In genomic region chr4:176920694-176921093, GRCh38 we compare ENCODE assay signal across 16 cellular contexts.
DNase-seq lines count a peak whose midpoint lies in the region; ATAC-seq and TF ChIP-seq lines count a peak whose summit lies in the region.
"Had no signal": no experiment of that assay in that cellular context is flagged by ENCODE, and none has a peak within 500 bp of the region (broad histone marks: within the 10 kb centered on the region; RNA-seq: fewer than 3 reads in every experiment).

No MANE protein-coding gene starts in this region.

- ATAC-seq in lower lobe of right lung (no peak), HG02870 (IDR thresholded peaks at IDR 0.05; ENCODE audit: unreplicated experiment) (no peak)
- ATAC-seq: heart right ventricle, left cardiac atrium had no signal

- intact Hi-C loops in lower lobe of right lung (cut with DNase I): no loop called here

- TF ChIP-seq CTCF in astrocyte of the spinal cord (IDR thresholded peaks at IDR 0.05; ENCODE audit: low read depth, low read length): no peak
- TF ChIP-seq CTCF in foreskin fibroblast (IDR thresholded peaks at IDR 0.05; ENCODE audit: low read depth, low read length): no peak
- TF ChIP-seq CTCF in lower lobe of right lung (IDR thresholded peaks at IDR 0.05): no peak

- H3K27ac ChIP-seq in lower lobe of right lung: no peak overlapping the region
- H3K27ac ChIP-seq: heart right ventricle, parathyroid adenoma, Peyer's patch had no signal

- no peaks in the 10 kb centered on the region for H3K4me1 ChIP-seq in lower lobe of right lung
- H3K4me1 ChIP-seq: heart right ventricle, parathyroid adenoma, Peyer's patch had no signal

- no peak overlapping the region for H3K4me3 ChIP-seq in astrocyte of the spinal cord (ENCODE audit: low read depth, low read length)
- H3K4me3 ChIP-seq in foreskin fibroblast (ENCODE audit: low read depth in 1 of 2, low read length in 2 of 2): no peak overlapping the region
- no peak overlapping the region for H3K4me3 ChIP-seq in lower lobe of right lung
- H3K4me3 ChIP-seq: heart right ventricle, Peyer's patch had no signal

- H3K27me3 ChIP-seq in lower lobe of right lung (ENCODE audit: low read depth): no peaks in the 10 kb centered on the region
- H3K27me3 ChIP-seq: heart right ventricle, Peyer's patch had no signal

- no peaks in the 10 kb centered on the region for H3K36me3 ChIP-seq in lower lobe of right lung
- H3K36me3 ChIP-seq: heart right ventricle, Peyer's patch had no signal

- peaks cover 4% of the 10 kb centered on the region for H3K9me3 ChIP-seq in lower lobe of right lung
- H3K9me3 ChIP-seq: Peyer's patch had no signal

- DNase-seq in HS-5 (ENCODE audit: low read depth): peak; percentile 59
- peak; percentile 80 for DNase-seq in astrocyte of the spinal cord (ENCODE audit: low read depth, low spot score)
- peak; percentile 54 to 76 for DNase-seq in foreskin fibroblast
- DNase-seq in lower lobe of right lung: no peak
- no peak for DNase-seq in stimulated activated CD8-positive, alpha-beta memory T cell treated with anti-CD3 and anti-CD28 coated beads, Interleukin-4, amount 100 ng/mL, for 48 hours
- DNase-seq in stimulated activated naive CD4-positive, alpha-beta T cell treated with Interleukin-2 at 50 U/mL for 16 hours (lab: John Stamatoyannopoulos, UW): no peak
- DNase-seq: CD4-positive, alpha-beta T cell; DND-41; endodermal cell; heart right ventricle; left cardiac atrium; NCI-H187 treated with DMSO at 0.1 percent for 48 hours; NCI-H526; Peyer's patch had no signal

- in situ Hi-C loops in astrocyte of the spinal cord (cut with HindIII; ENCODE audit: low sequenced_read_pairs): no loop called here

Comparison
In these comparisons a context has a peak if more than half of its experiments do, and no peak if none do; other contexts are left out.
1. DNase-seq: peak in HS-5 (single experiment), astrocyte of the spinal cord (single experiment) and foreskin fibroblast (2 of 2); none in lower lobe of right lung (single experiment), stimulated activated CD8-positive, alpha-beta memory T cell treated with anti-CD3 and anti-CD28 coated beads, Interleukin-4, amount 100 ng/mL, for 48 hours (single experiment) and stimulated activated naive CD4-positive, alpha-beta T cell treated with Interleukin-2 at 50 U/mL for 16 hours (single experiment).